ENCODE assay signal across 13 cellular contexts in genomic region chr6:30881392-30881986, GRCh38. TPM values are rescaled to one million over a fixed set of nuclear protein-coding genes. Genes with fewer than 3 reads are reported as not detected.
A peak's percentile ranks its signal among the peaks of the same experiment; 100 is the strongest.
DNase-seq lines count a peak whose midpoint lies in the region; ATAC-seq, FAIRE-seq and TF ChIP-seq lines count a peak whose summit lies in the region.
"Had no signal": no experiment of that assay in that cellular context is flagged by ENCODE, and none has a peak within 500 bp of the region (broad histone marks: within the 10 kb centered on the region; RNA-seq: fewer than 3 reads in every experiment).

No MANE protein-coding gene starts in this region.

- no peaks in the 10 kb centered on the region for H3K9me3 ChIP-seq in K562 (replicated peaks; ENCODE audit: control insufficient read depth, insufficient read depth, low read depth, low read length)
- H3K9me3 ChIP-seq in mucosa of stomach (ENCODE audit: control insufficient read depth, low read length) = no peaks in the 10 kb centered on the region
- no peaks in the 10 kb centered on the region for H3K9me3 ChIP-seq in thoracic aorta

- no peak for TF ChIP-seq CTCF in K562 (IDR thresholded peaks at IDR 0.05 in 2 of 3, conservative IDR thresholded peaks at IDR 0.05 in 1 of 3; ENCODE audit: insufficient read depth in 2 of 3, low read depth in 1 of 3, low read length in 3 of 3)
- no peak for TF ChIP-seq CTCF in thoracic aorta (IDR thresholded peaks at IDR 0.05)
- TF ChIP-seq CTCF in omental fat pad (IDR thresholded peaks at IDR 0.05) = no peak

- TF ChIP-seq EP300 in K562 (IDR thresholded peaks at IDR 0.05; ENCODE audit: low read length) = no peak

- 81% methylated on average over 7 of the region's 7 CpGs for WGBS in K562 (ENCODE audit: insufficient coverage, low coverage, missing lambda C conversion rate)

- H3K4me2 ChIP-seq in K562 (ENCODE audit: insufficient read depth, low read length) = no peak overlapping the region

- ATAC-seq in K562 = no peak
- no peak for ATAC-seq in thoracic aorta (ENCODE audit: insufficient number of reproducible peaks, low FRiP score, low read depth)
- ATAC-seq in GM21528 (IDR thresholded peaks at IDR 0.05; ENCODE audit: low FRiP score, unreplicated experiment) = no peak
- ATAC-seq in omental fat pad (ENCODE audit: low FRiP score) = no peak
- ATAC-seq in GM18498 (IDR thresholded peaks at IDR 0.05; ENCODE audit: unreplicated experiment) = no peak

- intact Hi-C loops in K562 (cut with micrococcal nuclease) = no loop called here

- H3K27ac ChIP-seq in K562 (ENCODE audit: extremely low read depth, low read depth, low read length) = no peak overlapping the region
- peak overlapping the region; percentile 5 to 78 for H3K27ac ChIP-seq in thoracic aorta

- H3K4me1 ChIP-seq in K562 (replicated peaks in 1 of 2; ENCODE audit: control insufficient read depth in 2 of 2, insufficient read depth in 2 of 2, low read length in 2 of 2) (peaks cover 76 to 86% of the 10 kb centered on the region in 2 experiments), mucosa of stomach (ENCODE audit: control insufficient read depth, insufficient read depth, low read length) (peaks cover 42% of the 10 kb centered on the region), thoracic aorta (ENCODE audit: control insufficient read depth in 1 of 2, low read depth in 2 of 2) (peaks cover 21 to 53% of the 10 kb centered on the region in 2 donors)

- no peak for TF ChIP-seq RAD21 in K562 (CRISPR knock-in tag; conservative IDR thresholded peaks at IDR 0.05 in 1 of 2, IDR thresholded peaks at IDR 0.05 in 1 of 2)

- peak overlapping the region in 1 of 2 experiments; percentile 83; a peak in 2 of 4 replicates for H3K9ac ChIP-seq in K562 (ENCODE audit: insufficient read depth in 1 of 2, low read depth in 2 of 2, low read length in 2 of 2)
- peak overlapping the region; percentile 42 for H3K9ac ChIP-seq in mucosa of stomach (ENCODE audit: low read length)

- peak; percentile 24 for DNase-seq in activated effector memory CD4-positive, alpha-beta T cell treated with anti-CD3 and anti-CD28 coated beads, Interleukin-2, amount 50 U/mL, for 16 hours
- DNase-seq in activated effector memory CD4-positive, alpha-beta T cell treated with Interleukin-2 at 50 U/mL for 16 hours = no peak
- no peak for DNase-seq in K562 (ENCODE audit: extremely low read depth in 1 of 4, low spot score in 3 of 4)
- DNase-seq in thoracic aorta (ENCODE audit: low spot score) = no peak
- DNase-seq in omental fat pad (ENCODE audit: low spot score) = no peak
- DNase-seq: NCI-H226 had no signal

- peaks cover 4% of the 10 kb centered on the region; the same call in 1 of the 2 replicates for H4K20me1 ChIP-seq in K562 (replicated peaks; ENCODE audit: control insufficient read depth, insufficient read depth, low read length)

- peak overlapping the region; percentile 46; the same call in 1 of the 2 replicates for H2AFZ ChIP-seq in K562 (ENCODE audit: low read depth, low read length)

- BruUV-seq in K562 (replicated peaks; lab: Mats Ljungman, UMichigan) = no TSS peak

- H3K36me3 ChIP-seq in K562 (ENCODE audit: control insufficient read depth, insufficient read depth, low read length) = no peaks in the 10 kb centered on the region
- no peaks in the 10 kb centered on the region for H3K36me3 ChIP-seq in mucosa of stomach (ENCODE audit: control insufficient read depth, insufficient read depth, low read length)
- no peaks in the 10 kb centered on the region for H3K36me3 ChIP-seq in thoracic aorta

- in situ Hi-C loops in K562 (cut with MboI) = no loop called here

- CTCF ChIA-PET in K562 (lab: Yijun Ruan, JAX; ENCODE audit: low intra/inter-chr PET ratio) = no interaction called here

- FAIRE-seq in K562 (lab: Jason Lieb, UNC) = no peak
- FAIRE-seq: GM12891, TTC549 had no signal

- TF ChIP-seq POLR2A in K562 (conservative IDR thresholded peaks at IDR 0.05) = no peak

- H3K27me3 ChIP-seq in K562 (ENCODE audit: control insufficient read depth in 2 of 2, insufficient read depth in 2 of 2, low read length in 2 of 2) (no peaks in the 10 kb centered on the region), mucosa of stomach (ENCODE audit: control insufficient read depth, insufficient read depth, low read length) (no peaks in the 10 kb centered on the region), thoracic aorta (replicated peaks; ENCODE audit: insufficient read depth) (no peaks in the 10 kb centered on the region)

- H3K9me1 ChIP-seq in K562 (ENCODE audit: control insufficient read depth, insufficient read depth, low read length) = peaks cover 3% of the 10 kb centered on the region

- H3K4me3 ChIP-seq in K562 (no peak overlapping the region), mucosa of stomach (ENCODE audit: low read length) (no peak overlapping the region), thoracic aorta (no peak overlapping the region)

- H3K79me2 ChIP-seq in K562 (ENCODE audit: control insufficient read depth, insufficient read depth, low read length) = peaks cover 20% of the 10 kb centered on the region

- POLR2A ChIA-PET in K562 (lab: Yijun Ruan, JAX) = interaction anchor here (0.9 to 1.6 kb wide), 4 partner anchors 9 to 41 kb away, joined by 3 to 4 read pairs (median 4); partner anchors contain the start of gene VARS2

RNA-seq across cellular contexts. Expression of gene DDR1, which starts 2.8 kb away (rescaled TPM):
- 77.6 and 145 TPM in 2 replicates for total RNA-seq in K562 (2011; cell fraction: chromatin; rRNA removed; ENCODE audit: low replicate concordance)
- 121 and 123 TPM in 2 replicates for total RNA-seq in K562 (2011; cell fraction: nucleolus; rRNA removed)
- total RNA-seq in K562 (2011; cell fraction: nucleoplasm; rRNA removed) = 99.0 and 108 TPM in 2 replicates
- total RNA-seq in K562 (2014; rRNA removed) = 19.9 and 27.1 TPM in 2 replicates
- 10.5 and 12.2 TPM in 2 replicates for total RNA-seq in K562 (2014; rRNA removed; fragmentation: Illumina TruSeq; extraction: Trizol)
- 10.0 and 11.1 TPM in 2 replicates for total RNA-seq in K562 (2015; rRNA removed; fragmentation: Illumina TruSeq; extraction: Trizol)
- 42.9 and 44.6 TPM in 2 replicates for total RNA-seq in K562 (2021)
- polyA plus RNA-seq in K562 (2011; rRNA removed) = 11.2 and 19.0 TPM in 2 replicates
- polyA plus RNA-seq in K562 (2011; cell fraction: cytosol; rRNA removed) = 17.3 and 19.2 TPM in 2 replicates
- polyA plus RNA-seq in K562 (2011; cell fraction: nucleus; rRNA removed) = 47.9 and 67.4 TPM in 2 replicates
- polyA plus RNA-seq in K562 (2012) = 25.5 and 32.6 TPM in 2 replicates
- 16.0 and 19.8 TPM in 2 replicates for polyA plus RNA-seq in K562 (2014; fragmentation: Illumina TruSeq; extraction: Trizol)
- 1 to 10 TPM; 1.4 to 1.6 TPM for polyA plus RNA-seq in K562 (2014; fragmentation: Nextera tagmentation; extraction: Ambion mirVana)
- polyA plus RNA-seq in K562 (2014; rRNA removed) = 19.3 and 20.2 TPM in 2 replicates
- polyA minus RNA-seq in K562 (2011; rRNA and poly(A)+ RNA removed) = 16.3 and 21.0 TPM in 2 replicates
- 26.3 and 45.5 TPM in 2 replicates for polyA minus RNA-seq in K562 (2011; cell fraction: cytosol; rRNA and poly(A)+ RNA removed)
- polyA minus RNA-seq in K562 (2011; cell fraction: nucleus; rRNA and poly(A)+ RNA removed) = 27.9 and 41.7 TPM in 2 replicates
- total RNA-seq in thoracic aorta = 10 to 100 TPM; 22.1 to 23.8 TPM
- 10 to 100 TPM in 3 of 4 donors, 1 to 10 TPM in 1; 9.9 to 77.3 (median 48.7) TPM for total RNA-seq in omental fat pad

RNA-seq across cellular contexts. Expression of gene GTF2H4, which starts 26.5 kb away (rescaled TPM):
- total RNA-seq in K562 (2011; cell fraction: chromatin; rRNA removed; ENCODE audit: low replicate concordance) = 228 and 428 TPM in 2 replicates
- 202 and 247 TPM in 2 replicates for total RNA-seq in K562 (2011; cell fraction: nucleolus; rRNA removed)
- total RNA-seq in K562 (2011; cell fraction: nucleoplasm; rRNA removed) = 179 and 226 TPM in 2 replicates
- total RNA-seq in K562 (2014; rRNA removed) = 30.5 and 55.3 TPM in 2 replicates
- total RNA-seq in K562 (2014; rRNA removed; fragmentation: Illumina TruSeq; extraction: Trizol) = 36.1 and 39.6 TPM in 2 replicates
- 38.3 and 38.6 TPM in 2 replicates for total RNA-seq in K562 (2015; rRNA removed; fragmentation: Illumina TruSeq; extraction: Trizol)
- 70.6 and 80.5 TPM in 2 replicates for total RNA-seq in K562 (2021)
- polyA plus RNA-seq in K562 (2011; rRNA removed) = 60.1 and 75.6 TPM in 2 replicates
- 57.7 and 65.7 TPM in 2 replicates for polyA plus RNA-seq in K562 (2011; cell fraction: cytosol; rRNA removed)
- polyA plus RNA-seq in K562 (2011; cell fraction: nucleus; rRNA removed) = 584 and 671 TPM in 2 replicates
- 66.1 and 69.0 TPM in 2 replicates for polyA plus RNA-seq in K562 (2012)
- 57.1 and 76.3 TPM in 2 replicates for polyA plus RNA-seq in K562 (2014; fragmentation: Illumina TruSeq; extraction: Trizol)
- 1 to 10 TPM; 3.6 to 5.2 TPM for polyA plus RNA-seq in K562 (2014; fragmentation: Nextera tagmentation; extraction: Ambion mirVana)
- polyA plus RNA-seq in K562 (2014; rRNA removed) = 86.1 and 95.0 TPM in 2 replicates
- 37.2 and 37.6 TPM in 2 replicates for polyA minus RNA-seq in K562 (2011; rRNA and poly(A)+ RNA removed)
- 16.6 and 20.2 TPM in 2 replicates for polyA minus RNA-seq in K562 (2011; cell fraction: cytosol; rRNA and poly(A)+ RNA removed)
- polyA minus RNA-seq in K562 (2011; cell fraction: nucleus; rRNA and poly(A)+ RNA removed) = 60.9 and 104 TPM in 2 replicates
- total RNA-seq in thoracic aorta = 10 to 100 TPM; 14.9 to 42.2 TPM
- total RNA-seq in omental fat pad = 10 to 100 TPM; 10.3 to 22.2 (median 14.7) TPM

RNA-seq across cellular contexts. Expression of gene VARS2, which starts 32.5 kb away (rescaled TPM):
- total RNA-seq in K562 (2011; cell fraction: chromatin; rRNA removed; ENCODE audit: low replicate concordance) = 134 and 271 TPM in 2 replicates
- 116 and 125 TPM in 2 replicates for total RNA-seq in K562 (2011; cell fraction: nucleolus; rRNA removed)
- 117 and 125 TPM in 2 replicates for total RNA-seq in K562 (2011; cell fraction: nucleoplasm; rRNA removed)
- total RNA-seq in K562 (2014; rRNA removed) (31.1 and 46.0 TPM in 2 replicates), K562 (2014; rRNA removed; fragmentation: Illumina TruSeq; extraction: Trizol) (16.8 and 18.5 TPM in 2 replicates), K562 (2015; rRNA removed; fragmentation: Illumina TruSeq; extraction: Trizol) (23.3 and 26.3 TPM in 2 replicates), K562 (2021) (41.0 and 48.0 TPM in 2 replicates), thoracic aorta (10 to 100 TPM; 20.2 to 26.0 TPM), omental fat pad (10 to 100 TPM; 14.0 to 18.8 (median 16.6) TPM)
- polyA plus RNA-seq in K562 (2011; rRNA removed) (35.1 and 56.2 TPM in 2 replicates), K562 (2014; fragmentation: Illumina TruSeq; extraction: Trizol) (28.3 and 29.9 TPM in 2 replicates), K562 (2014; fragmentation: Nextera tagmentation; extraction: Ambion mirVana) (1 to 10 TPM; 1.6 to 2.3 TPM), K562 (2014; rRNA removed) (44.8 and 53.6 TPM in 2 replicates)
- polyA plus RNA-seq in K562 (2011; cell fraction: cytosol; rRNA removed) = 28.8 and 33.9 TPM in 2 replicates
- 263 and 308 TPM in 2 replicates for polyA plus RNA-seq in K562 (2011; cell fraction: nucleus; rRNA removed)
- 38.5 and 55.4 TPM in 2 replicates for polyA plus RNA-seq in K562 (2012)
- 46.2 and 47.8 TPM in 2 replicates for polyA minus RNA-seq in K562 (2011; rRNA and poly(A)+ RNA removed)
- polyA minus RNA-seq in K562 (2011; cell fraction: cytosol; rRNA and poly(A)+ RNA removed) = 18.4 and 32.6 TPM in 2 replicates
- polyA minus RNA-seq in K562 (2011; cell fraction: nucleus; rRNA and poly(A)+ RNA removed) = 28.9 and 49.2 TPM in 2 replicates

RNA-seq across cellular contexts. Expression of gene SFTA2, which starts 50.5 kb away (rescaled TPM):
- not detected in 2 replicates for total RNA-seq in K562 (2011; cell fraction: chromatin; rRNA removed; ENCODE audit: low replicate concordance)
- total RNA-seq in K562 (2011; cell fraction: nucleolus; rRNA removed) = not detected in 2 replicates
- not detected in 2 replicates for total RNA-seq in K562 (2011; cell fraction: nucleoplasm; rRNA removed)
- total RNA-seq in K562 (2014; rRNA removed) (not detected in 2 replicates), K562 (2014; rRNA removed; fragmentation: Illumina TruSeq; extraction: Trizol) (not detected in 2 replicates), K562 (2015; rRNA removed; fragmentation: Illumina TruSeq; extraction: Trizol) (not detected in 2 replicates), K562 (2021) (0.78 TPM in 1 of 2 replicates, not detected in the other), thoracic aorta (not detected), omental fat pad (not detected)
- polyA plus RNA-seq in K562 (2011; rRNA removed) (not detected in 2 replicates), K562 (2014; fragmentation: Illumina TruSeq; extraction: Trizol) (not detected in 2 replicates), K562 (2014; fragmentation: Nextera tagmentation; extraction: Ambion mirVana) (not detected), K562 (2014; rRNA removed) (not detected in 2 replicates)
- not detected in 2 replicates for polyA plus RNA-seq in K562 (2011; cell fraction: cytosol; rRNA removed)
- not detected in 2 replicates for polyA plus RNA-seq in K562 (2011; cell fraction: nucleus; rRNA removed)
- polyA plus RNA-seq in K562 (2012) = 0.17 TPM in 1 of 2 replicates, not detected in the other
- not detected in 2 replicates for polyA minus RNA-seq in K562 (2011; rRNA and poly(A)+ RNA removed)
- polyA minus RNA-seq in K562 (2011; cell fraction: cytosol; rRNA and poly(A)+ RNA removed) = not detected in 2 replicates
- polyA minus RNA-seq in K562 (2011; cell fraction: nucleus; rRNA and poly(A)+ RNA removed) = not detected in 2 replicates
- total RNA-seq: fibroblast of villous mesenchyme, pulmonary artery endothelial cell had no signal

RNA-seq across cellular contexts. Expression of gene MUCL3, which starts 59.3 kb away (rescaled TPM):
- not detected in 2 replicates for total RNA-seq in K562 (2011; cell fraction: chromatin; rRNA removed; ENCODE audit: low replicate concordance)
- not detected in 2 replicates for total RNA-seq in K562 (2011; cell fraction: nucleolus; rRNA removed)
- not detected in 2 replicates for total RNA-seq in K562 (2011; cell fraction: nucleoplasm; rRNA removed)
- total RNA-seq in K562 (2014; rRNA removed) = not detected in 2 replicates
- total RNA-seq in K562 (2014; rRNA removed; fragmentation: Illumina TruSeq; extraction: Trizol) = not detected in 2 replicates
- not detected in 2 replicates for total RNA-seq in K562 (2015; rRNA removed; fragmentation: Illumina TruSeq; extraction: Trizol)
- total RNA-seq in K562 (2021) = not detected in 2 replicates
- polyA plus RNA-seq in K562 (2011; rRNA removed) = not detected in 2 replicates
- polyA plus RNA-seq in K562 (2011; cell fraction: cytosol; rRNA removed) = not detected in 2 replicates
- polyA plus RNA-seq in K562 (2011; cell fraction: nucleus; rRNA removed) = not detected in 2 replicates
- polyA plus RNA-seq in K562 (2012) = 0.03 and 0.07 TPM in 2 replicates
- not detected in 2 replicates for polyA plus RNA-seq in K562 (2014; fragmentation: Illumina TruSeq; extraction: Trizol)
- polyA plus RNA-seq in K562 (2014; fragmentation: Nextera tagmentation; extraction: Ambion mirVana) = not detected
- polyA plus RNA-seq in K562 (2014; rRNA removed) = 0.07 TPM in 1 of 2 replicates, not detected in the other
- polyA minus RNA-seq in K562 (2011; rRNA and poly(A)+ RNA removed) = not detected in 2 replicates
- not detected in 2 replicates for polyA minus RNA-seq in K562 (2011; cell fraction: cytosol; rRNA and poly(A)+ RNA removed)
- polyA minus RNA-seq in K562 (2011; cell fraction: nucleus; rRNA and poly(A)+ RNA removed) = not detected in 2 replicates
- 10 to 100 TPM in 1 of 2 donors, not detected in 1; 13.8 TPM for total RNA-seq in thoracic aorta
- total RNA-seq in omental fat pad = under 1 TPM in 1 of 4 donors, not detected in 3; 0.19 TPM
- total RNA-seq: fibroblast of villous mesenchyme, pulmonary artery endothelial cell had no signal
